12 cellular contexts compared by ENCODE assay signal in genomic region chr1:246582301-246583055, GRCh38. TPM values are rescaled to one million over a fixed set of nuclear protein-coding genes. Genes with fewer than 3 reads are reported as not detected.
DNase-seq lines count a peak whose midpoint lies in the region; ATAC-seq and TF ChIP-seq lines count a peak whose summit lies in the region.
"Had no signal": no experiment of that assay in that cellular context is flagged by ENCODE, and none has a peak within 500 bp of the region (broad histone marks: within the 10 kb centered on the region; RNA-seq: fewer than 3 reads in every experiment).

No MANE protein-coding gene starts in this region.

- DNase-seq in Caco-2 (no peak), PC-3 (no peak), psoas muscle (no peak), kidney tubule cell (ENCODE audit: low spot score) (no peak), NCI-H2171 treated with DMSO at 0.1 percent for 48 hours (lab: John Stamatoyannopoulos, UW) (no peak)
- no peak for DNase-seq in activated CD4-positive, alpha-beta memory T cell treated with anti-CD3 and anti-CD28 coated beads for 36 hours
- DNase-seq: anterior cingulate cortex, head of caudate nucleus, NCI-H2227 treated with DMSO at 0.1 percent for 48 hours, retina had no signal

- peaks cover 33% of the 10 kb centered on the region for H3K4me1 Mint-ChIP-seq in Caco-2 (ENCODE audit: low read depth, unreplicated experiment)
- H3K4me1 Mint-ChIP-seq in activated CD4-positive, alpha-beta memory T cell treated with anti-CD3 and anti-CD28 coated beads for 36 hours (ENCODE audit: low read depth), result peaks cover 55% of the 10 kb centered on the region

- H3K9me3 ChIP-seq in Caco-2 (no peaks in the 10 kb centered on the region), PC-3 (ENCODE audit: low read length) (no peaks in the 10 kb centered on the region), gastroesophageal sphincter (no peaks in the 10 kb centered on the region), psoas muscle (no peaks in the 10 kb centered on the region)

- H3K4me1 ChIP-seq in Caco-2 (peaks cover 19% of the 10 kb centered on the region), PC-3 (ENCODE audit: insufficient read depth, low read length) (peaks cover 13% of the 10 kb centered on the region), gastroesophageal sphincter (peaks cover 36 to 97% (median 50%) of the 10 kb centered on the region in 3 donors), psoas muscle (peaks cover 64% of the 10 kb centered on the region)

- CTCF ChIA-PET in Caco-2 (lab: Charles Lee) (no interaction called here), PC-3 (lab: Charles Lee) (no interaction called here)
- CTCF ChIA-PET in activated CD4-positive, alpha-beta memory T cell treated with anti-CD3 and anti-CD28 coated beads for 36 hours (lab: Charles Lee), result no interaction called here

- H3K4me3 ChIP-seq in Caco-2 (ENCODE audit: low read depth, low read length) (no peak overlapping the region), PC-3 (ENCODE audit: low read length) (no peak overlapping the region), gastroesophageal sphincter (no peak overlapping the region), psoas muscle (no peak overlapping the region)

- peaks cover 13% of the 10 kb centered on the region for H3K36me3 Mint-ChIP-seq in Caco-2 (ENCODE audit: insufficient read depth, unreplicated experiment)
- peaks cover 7% of the 10 kb centered on the region for H3K36me3 Mint-ChIP-seq in activated CD4-positive, alpha-beta memory T cell treated with anti-CD3 and anti-CD28 coated beads for 36 hours

- no peaks in the 10 kb centered on the region for H3F3A ChIP-seq in PC-3 (ENCODE audit: low read length, unreplicated experiment)

- H3K27me3 ChIP-seq in Caco-2 (replicated peaks; ENCODE audit: control insufficient read depth, insufficient read depth, low read length), result no peaks in the 10 kb centered on the region
- no peaks in the 10 kb centered on the region for H3K27me3 ChIP-seq in PC-3 (ENCODE audit: low read length)
- no peaks in the 10 kb centered on the region for H3K27me3 ChIP-seq in gastroesophageal sphincter
- no peaks in the 10 kb centered on the region for H3K27me3 ChIP-seq in psoas muscle (ENCODE audit: insufficient read depth in 3 of 3, low read length in 2 of 3)

- H2AFZ ChIP-seq in PC-3 (ENCODE audit: low read length), result no peak overlapping the region

- no peaks in the 10 kb centered on the region for H3K9me2 ChIP-seq in PC-3 (replicated peaks; ENCODE audit: low read length)

- peak; percentile 18; the same call in 1 of the 2 replicates for ATAC-seq in PC-3
- no peak for ATAC-seq in gastroesophageal sphincter
- peak in 1 of 4 donors; percentile 5 for ATAC-seq in psoas muscle
- no peak for ATAC-seq in HG03280 (IDR thresholded peaks at IDR 0.05; ENCODE audit: unreplicated experiment)

- no peak overlapping the region for H3K4me3 Mint-ChIP-seq in Caco-2 (ENCODE audit: unreplicated experiment)
- no peak overlapping the region for H3K4me3 Mint-ChIP-seq in activated CD4-positive, alpha-beta memory T cell treated with anti-CD3 and anti-CD28 coated beads for 36 hours

- H3K9me3 Mint-ChIP-seq in Caco-2 (ENCODE audit: unreplicated experiment), result no peaks in the 10 kb centered on the region
- H3K9me3 Mint-ChIP-seq in activated CD4-positive, alpha-beta memory T cell treated with anti-CD3 and anti-CD28 coated beads for 36 hours, result no peaks in the 10 kb centered on the region

- no TSS peak for BruUV-seq in Caco-2 (replicated peaks; lab: Mats Ljungman, UMichigan)
- BruUV-seq in PC-3 (replicated peaks; lab: Mats Ljungman, UMichigan), result no TSS peak

- intact Hi-C loops in Caco-2 (cut with micrococcal nuclease; ENCODE audit: unreplicated experiment), result loop anchor here (1.0 to 2.0 kb wide), 2 partner anchors 16 to 26 kb away; partner anchors contain the start of genes CNST and TFB2M
- intact Hi-C loops in PC-3 (cut with micrococcal nuclease), result no loop called here
- intact Hi-C loops in psoas muscle (cut with DNase I), result loop anchor here in 1 of 2 donors (5.0 kb wide), 1 partner anchor 35 kb away; no protein-coding TSS in a partner anchor
- intact Hi-C loops in activated CD4-positive, alpha-beta memory T cell treated with anti-CD3 and anti-CD28 coated beads for 36 hours (cut with micrococcal nuclease), result no loop called here

- TF ChIP-seq POLR2A in gastroesophageal sphincter (IDR thresholded peaks at IDR 0.05), result no peak

- no peak overlapping the region for H3K27ac ChIP-seq in PC-3 (ENCODE audit: low read length)
- peak overlapping the region; percentile 71 to 84 (median 83) for H3K27ac ChIP-seq in gastroesophageal sphincter
- H3K27ac ChIP-seq in psoas muscle, result peak overlapping the region; percentile 13

- no peak overlapping the region for H3K4me2 ChIP-seq in PC-3 (ENCODE audit: low read length)

- peak overlapping the region; percentile 43 for H3K27ac Mint-ChIP-seq in Caco-2 (ENCODE audit: unreplicated experiment)
- no peak overlapping the region for H3K27ac Mint-ChIP-seq in activated CD4-positive, alpha-beta memory T cell treated with anti-CD3 and anti-CD28 coated beads for 36 hours

- H3K27me3 Mint-ChIP-seq in Caco-2 (ENCODE audit: insufficient read depth, unreplicated experiment), result no peaks in the 10 kb centered on the region
- H3K27me3 Mint-ChIP-seq in activated CD4-positive, alpha-beta memory T cell treated with anti-CD3 and anti-CD28 coated beads for 36 hours, result no peaks in the 10 kb centered on the region

- no peaks in the 10 kb centered on the region for H3K36me3 ChIP-seq in Caco-2 (ENCODE audit: control insufficient read depth, insufficient read depth, low read length)
- peaks cover 3% of the 10 kb centered on the region; the same call in 1 of the 2 replicates for H3K36me3 ChIP-seq in PC-3 (ENCODE audit: low read depth, low read length)
- H3K36me3 ChIP-seq in gastroesophageal sphincter, result no peaks in the 10 kb centered on the region
- no peaks in the 10 kb centered on the region for H3K36me3 ChIP-seq in psoas muscle (ENCODE audit: insufficient read depth in 1 of 2, low read depth in 1 of 2)

- H4K20me1 ChIP-seq in PC-3 (ENCODE audit: low read length), result no peaks in the 10 kb centered on the region

- H3K9ac ChIP-seq in PC-3 (ENCODE audit: low read length), result no peak overlapping the region

- POLR2A ChIA-PET in Caco-2 (lab: Charles Lee) (no interaction called here), PC-3 (lab: Charles Lee; ENCODE audit: unreplicated experiment) (interaction anchor here (0.5 kb wide), 1 partner anchor 13 kb away, joined by 5 read pairs; no protein-coding TSS in a partner anchor)
- POLR2A ChIA-PET in activated CD4-positive, alpha-beta memory T cell treated with anti-CD3 and anti-CD28 coated beads for 36 hours (lab: Charles Lee), result no interaction called here

- TF ChIP-seq CTCF in Caco-2 (IDR thresholded peaks at IDR 0.05; ENCODE audit: insufficient read depth in 1 of 2, low read depth in 1 of 2, low read length in 1 of 2, severe bottlenecking in 1 of 2, unreplicated experiment in 1 of 2), result no peak
- TF ChIP-seq CTCF in PC-3 (conservative IDR thresholded peaks at IDR 0.05; ENCODE audit: low read depth, low read length), result no peak
- no peak for TF ChIP-seq CTCF in gastroesophageal sphincter (IDR thresholded peaks at IDR 0.05)
- no peak for TF ChIP-seq CTCF in psoas muscle (IDR thresholded peaks at IDR 0.05)

- peaks cover 24% of the 10 kb centered on the region for H3K79me2 ChIP-seq in PC-3 (ENCODE audit: low read length)

- TF ChIP-seq EP300 in gastroesophageal sphincter (IDR thresholded peaks at IDR 0.05), result no peak

- WGBS in gastroesophageal sphincter (ENCODE audit: low coverage in 1 of 2), 2 donors, result 70 to 72% methylated on average over 8 to 11 of the region's 17 CpGs
- 80 to 88% (median 86%) methylated on average over 17 of the region's 17 CpGs for WGBS in psoas muscle, 3 donors

RNA-seq across cellular contexts. Expression of gene CNST, which starts 16.2 kb away (rescaled TPM):
- total RNA-seq in Caco-2 (2022) (14.8 and 15.3 TPM in 2 replicates), PC-3 (2014; rRNA removed) (13.5 and 15.0 TPM in 2 replicates), gastroesophageal sphincter (10 to 100 TPM; 41.6 to 81.9 (median 65.6) TPM), psoas muscle (10 to 100 TPM; 17.3 to 64.8 (median 30.9) TPM)
- polyA plus RNA-seq in psoas muscle, result 10 to 100 TPM in 2 of 3 donors, 1 to 10 TPM in 1; 9.7 to 56.7 (median 15.9) TPM
- 10 to 100 TPM; 25.9 TPM for total RNA-seq in activated CD4-positive, alpha-beta memory T cell treated with anti-CD3 and anti-CD28 coated beads for 36 hours

RNA-seq across cellular contexts. Expression of gene TFB2M, which starts 16.4 kb away (rescaled TPM):
- 23.4 and 23.9 TPM in 2 replicates for total RNA-seq in Caco-2 (2022)
- total RNA-seq in PC-3 (2014; rRNA removed), result 30.7 and 47.0 TPM in 2 replicates
- 10 to 100 TPM in 2 of 4 donors, 1 to 10 TPM in 2; 7.4 to 12.8 (median 10.2) TPM for total RNA-seq in gastroesophageal sphincter
- 10 to 100 TPM; 12.8 to 19.3 (median 15.0) TPM for total RNA-seq in psoas muscle
- 10 to 100 TPM; 20.1 to 39.0 (median 23.2) TPM for polyA plus RNA-seq in psoas muscle
- total RNA-seq in activated CD4-positive, alpha-beta memory T cell treated with anti-CD3 and anti-CD28 coated beads for 36 hours, result 10 to 100 TPM; 13.6 to 14.5 TPM
